Comparison of ENCODE assay signal across 1 cellular context in the genomic region with DNA sequence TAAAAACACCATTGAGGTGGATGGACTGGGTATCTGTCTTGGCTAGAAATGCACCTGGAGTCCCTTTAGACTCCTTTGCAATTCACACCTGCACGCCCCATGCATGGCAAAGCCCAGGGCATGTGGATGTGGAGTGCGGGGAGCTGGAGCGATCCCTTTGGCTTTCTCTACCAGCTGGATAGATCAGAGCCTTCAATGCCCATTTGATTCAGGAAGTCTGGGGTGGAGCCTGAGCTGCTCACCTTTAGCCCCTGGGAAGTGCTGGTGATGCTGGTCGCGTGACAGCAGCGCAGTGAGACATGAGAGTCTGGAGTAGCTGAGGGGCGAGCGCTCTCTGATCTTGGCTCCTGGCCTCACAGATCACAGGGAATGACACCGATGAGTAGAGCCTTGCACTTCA.
TF ChIP-seq lines count a peak whose summit lies in the region.

No MANE protein-coding gene starts in this region.

TF ChIP-seq in H1, 55 proteins besides CTCF, POLR2A, EP300 and RAD21:
- TF ChIP-seq, protein P1, sequence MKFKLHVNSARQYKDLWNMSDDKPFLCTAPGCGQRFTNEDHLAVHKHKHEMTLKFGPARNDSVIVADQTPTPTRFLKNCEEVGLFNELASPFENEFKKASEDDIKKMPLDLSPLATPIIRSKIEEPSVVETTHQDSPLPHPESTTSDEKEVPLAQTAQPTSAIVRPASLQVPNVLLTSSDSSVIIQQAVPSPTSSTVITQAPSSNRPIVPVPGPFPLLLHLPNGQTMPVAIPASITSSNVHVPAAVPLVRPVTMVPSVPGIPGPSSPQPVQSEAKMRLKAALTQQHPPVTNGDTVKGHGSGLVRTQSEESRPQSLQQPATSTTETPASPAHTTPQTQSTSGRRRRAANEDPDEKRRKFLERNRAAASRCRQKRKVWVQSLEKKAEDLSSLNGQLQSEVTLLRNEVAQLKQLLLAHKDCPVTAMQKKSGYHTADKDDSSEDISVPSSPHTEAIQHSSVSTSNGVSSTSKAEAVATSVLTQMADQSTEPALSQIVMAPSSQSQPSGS (IDR thresholded peaks at IDR 0.05; ENCODE audit: low read length) = no peak
- TF ChIP-seq HDAC2 (IDR thresholded peaks at IDR 0.05; ENCODE audit: borderline replicate concordance in 1 of 2, low read depth in 2 of 2, low read length in 2 of 2) (no peak), JUND (IDR thresholded peaks at IDR 0.05; ENCODE audit: low read length) (no peak), RXRA (IDR thresholded peaks at IDR 0.05; ENCODE audit: insufficient read depth, low read depth, low read length) (no peak), CREB1 (IDR thresholded peaks at IDR 0.05) (no peak), CHD2 (IDR thresholded peaks at IDR 0.05; ENCODE audit: low read length) (no peak), CTBP2 (IDR thresholded peaks at IDR 0.05; ENCODE audit: borderline replicate concordance, insufficient read depth, insufficient read length, low read length) (no peak), ZNF274 (IDR thresholded peaks at IDR 0.05; ENCODE audit: borderline replicate concordance, extremely low read depth, low read length) (no peak), EGR1 (IDR thresholded peaks at IDR 0.05; ENCODE audit: borderline replicate concordance, low read depth, low read length) (no peak), CHD1 (IDR thresholded peaks at IDR 0.05; ENCODE audit: low read depth, low read length) (no peak), SP1 (IDR thresholded peaks at IDR 0.05; ENCODE audit: low read depth, low read length) (no peak), BACH1 (IDR thresholded peaks at IDR 0.05; ENCODE audit: low read length) (no peak), TAF1 (IDR thresholded peaks at IDR 0.05; ENCODE audit: low read depth, low read length) (no peak), SRF (IDR thresholded peaks at IDR 0.05; ENCODE audit: low read depth, low read length) (no peak)
- TF ChIP-seq, protein P2, sequence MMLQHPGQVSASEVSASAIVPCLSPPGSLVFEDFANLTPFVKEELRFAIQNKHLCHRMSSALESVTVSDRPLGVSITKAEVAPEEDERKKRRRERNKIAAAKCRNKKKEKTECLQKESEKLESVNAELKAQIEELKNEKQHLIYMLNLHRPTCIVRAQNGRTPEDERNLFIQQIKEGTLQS (IDR thresholded peaks at IDR 0.05; ENCODE audit: insufficient read depth, low read depth, low read length) = no peak
TF ChIP-seq in H1: peak in this region for 0.
